In the genomic region with DNA sequence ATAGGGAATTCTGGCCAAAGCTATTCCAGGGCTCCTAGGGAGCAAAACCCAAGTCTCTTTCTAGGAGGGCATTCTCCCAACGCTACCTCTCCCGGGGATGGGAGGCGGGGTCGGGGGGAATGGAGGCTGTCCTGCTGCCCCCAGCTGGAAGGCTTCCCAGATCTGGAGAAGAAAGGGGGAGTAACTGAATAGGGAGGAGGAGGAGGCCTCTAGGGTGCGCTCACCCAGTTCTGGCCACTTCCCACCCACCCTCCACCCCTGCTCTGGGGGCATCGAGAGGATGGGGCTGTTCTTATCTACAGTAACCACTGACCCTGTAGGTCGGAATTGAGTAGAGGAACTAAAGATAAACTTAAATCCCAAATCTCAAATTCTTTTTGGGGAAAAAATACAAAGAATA, we compare ENCODE assay signal across 19 cellular contexts. TPM values are rescaled to one million over a fixed set of nuclear protein-coding genes. Genes with fewer than 3 reads are reported as not detected.
DNase-seq lines count a peak whose midpoint lies in the region; ATAC-seq and TF ChIP-seq lines count a peak whose summit lies in the region.
"Had no signal": no experiment of that assay in that cellular context is flagged by ENCODE, and none has a peak within 500 bp of the region (broad histone marks: within the 10 kb centered on the region; RNA-seq: fewer than 3 reads in every experiment).

No MANE protein-coding gene starts in this region.

- TF ChIP-seq CTCF in Peyer's patch (IDR thresholded peaks at IDR 0.05) (no peak), endodermal cell (conservative IDR thresholded peaks at IDR 0.05) (peak; percentile 13), lower lobe of right lung (IDR thresholded peaks at IDR 0.05) (no peak), suprapubic skin (IDR thresholded peaks at IDR 0.05) (no peak)

- WGBS in endodermal cell (ENCODE audit: insufficient coverage in 1 of 2, insufficient read length in 1 of 2), 2 experiments = 87 to 90% methylated on average over 3 to 5 of the region's 7 CpGs
- WGBS in suprapubic skin = 72% methylated on average over 7 of the region's 7 CpGs

- TF ChIP-seq POLR2A in Peyer's patch (IDR thresholded peaks at IDR 0.05) (no peak), suprapubic skin (IDR thresholded peaks at IDR 0.05) (no peak)

- H3K36me3 ChIP-seq in Peyer's patch (no peaks in the 10 kb centered on the region), endodermal cell (ENCODE audit: control insufficient read depth, insufficient read depth, low read length) (no peaks in the 10 kb centered on the region), lower lobe of right lung (no peaks in the 10 kb centered on the region), suprapubic skin (no peaks in the 10 kb centered on the region)
- H3K36me3 ChIP-seq: brain microvascular endothelial cell had no signal

- H3K27ac ChIP-seq in Peyer's patch (peak overlapping the region in 3 of 4 donors; percentile 24 to 69 (median 67)), endodermal cell (ENCODE audit: low read depth, low read length) (no peak overlapping the region), lower lobe of right lung (peak overlapping the region; percentile 86), suprapubic skin (peak overlapping the region; percentile 22)
- H3K27ac ChIP-seq: brain microvascular endothelial cell had no signal

- H3K27me3 Mint-ChIP-seq in endodermal cell (ENCODE audit: insufficient read depth) = no peaks in the 10 kb centered on the region

- H3K4me1 ChIP-seq in Peyer's patch (peaks cover 0 to 15% (median 7%) of the 10 kb centered on the region in 4 donors), endodermal cell (ENCODE audit: control insufficient read depth, insufficient read depth, low read length) (peaks cover 21% of the 10 kb centered on the region), lower lobe of right lung (peaks cover 45% of the 10 kb centered on the region), suprapubic skin (no peaks in the 10 kb centered on the region)

- no peak overlapping the region for H3K4me3 ChIP-seq in Peyer's patch
- no peak overlapping the region for H3K4me3 ChIP-seq in endodermal cell (ENCODE audit: low read length)
- peak overlapping the region; percentile 65 for H3K4me3 ChIP-seq in lower lobe of right lung
- H3K4me3 ChIP-seq in suprapubic skin = no peak overlapping the region

- ATAC-seq in lower lobe of right lung = no peak

- H3K4me3 Mint-ChIP-seq in endodermal cell = no peak overlapping the region
- H3K4me3 Mint-ChIP-seq: activated naive CD4-positive, alpha-beta T cell treated with anti-CD3 and anti-CD28 coated beads, Interleukin-2, amount 10 ng/mL, durations not matched to agents 7 days and 5 days had no signal

- no peak overlapping the region for H3K27ac Mint-ChIP-seq in endodermal cell
- H3K27ac Mint-ChIP-seq: activated naive CD4-positive, alpha-beta T cell treated with anti-CD3 and anti-CD28 coated beads, Interleukin-2, amount 10 ng/mL, durations not matched to agents 7 days and 5 days had no signal

- intact Hi-C loops in lower lobe of right lung (cut with DNase I) = no loop called here

- DNase-seq in Peyer's patch (no peak), endodermal cell (no peak), lower lobe of right lung (no peak), suprapubic skin (ENCODE audit: low spot score in 2 of 2) (no peak), HuH-7.5 (ENCODE audit: low spot score) (no peak)
- DNase-seq in stimulated activated naive CD4-positive, alpha-beta T cell (lab: John Stamatoyannopoulos, UW) = no peak
- DNase-seq in activated naive CD4-positive, alpha-beta T cell (lab: John Stamatoyannopoulos, UW) = no peak
- DNase-seq: activated CD4-positive, alpha-beta T cell treated with anti-CD3 and anti-CD28 coated beads for 1 hour; activated CD8-positive, alpha-beta memory T cell treated with anti-CD3 and anti-CD28 coated beads, Interleukin-2, amount 50 U/mL, for 4 hours; activated naive CD4-positive, alpha-beta T cell treated with anti-CD3 and anti-CD28 coated beads, Interleukin-2, amount 10 ng/mL, durations not matched to agents 7 days and 5 days; AML-193; brain microvascular endothelial cell; effector CD8-positive, alpha-beta T cell; mesenchymal stem cell; NCI-H1417; T-helper 2 cell had no signal

- H3K9ac ChIP-seq in endodermal cell (ENCODE audit: extremely low read depth, low read length, poor library complexity, severe bottlenecking) = no peak overlapping the region

- no peaks in the 10 kb centered on the region for H3K9me3 Mint-ChIP-seq in endodermal cell
- H3K9me3 Mint-ChIP-seq: activated naive CD4-positive, alpha-beta T cell treated with anti-CD3 and anti-CD28 coated beads, Interleukin-2, amount 10 ng/mL, durations not matched to agents 7 days and 5 days; neural crest cell had no signal

- no peaks in the 10 kb centered on the region for H3K9me3 ChIP-seq in Peyer's patch
- H3K9me3 ChIP-seq in endodermal cell (ENCODE audit: control insufficient read depth, low read length) = no peaks in the 10 kb centered on the region
- H3K9me3 ChIP-seq in lower lobe of right lung = no peaks in the 10 kb centered on the region
- H3K9me3 ChIP-seq in suprapubic skin = no peaks in the 10 kb centered on the region

- H3K36me3 Mint-ChIP-seq in endodermal cell (ENCODE audit: low read depth) = no peaks in the 10 kb centered on the region
- H3K36me3 Mint-ChIP-seq: activated naive CD4-positive, alpha-beta T cell treated with anti-CD3 and anti-CD28 coated beads, Interleukin-2, amount 10 ng/mL, durations not matched to agents 7 days and 5 days had no signal

- no peak for TF ChIP-seq EP300 in suprapubic skin (IDR thresholded peaks at IDR 0.05)

- H3K27me3 ChIP-seq in Peyer's patch (no peaks in the 10 kb centered on the region), endodermal cell (ENCODE audit: control insufficient read depth, insufficient read depth, low read length, poor library complexity, severe bottlenecking) (no peaks in the 10 kb centered on the region), lower lobe of right lung (ENCODE audit: low read depth) (no peaks in the 10 kb centered on the region), suprapubic skin (peaks cover 7% of the 10 kb centered on the region)
- H3K27me3 ChIP-seq: brain microvascular endothelial cell had no signal

- peaks cover 56% of the 10 kb centered on the region for H3K4me1 Mint-ChIP-seq in endodermal cell

RNA-seq across cellular contexts. Expression of a gene that starts 0.6 kb away (rescaled TPM):
- total RNA-seq in Peyer's patch = 100 to 1,000 TPM in 2 of 4 donors, 10 to 100 TPM in 2; 35.5 to 131 (median 90.6) TPM
- total RNA-seq in endodermal cell = 10 to 100 TPM in 1 of 2 donors, 1 to 10 TPM in 1; 9.9 to 10.7 TPM
- polyA plus RNA-seq in endodermal cell (2013, experiment 1 of 2) = 41.2 TPM
- polyA plus RNA-seq in endodermal cell (2013, experiment 2 of 2) = 25.8 TPM
- total RNA-seq in lower lobe of right lung = 694 TPM
- 10 to 100 TPM; 39.7 to 97.1 (median 64.0) TPM for total RNA-seq in suprapubic skin
- total RNA-seq: fibroblast of villous mesenchyme, LHCN-M2 had no signal

RNA-seq across cellular contexts. Expression of a gene that starts 22.2 kb away (rescaled TPM):
- total RNA-seq in Peyer's patch (10 to 100 TPM in 1 of 4 donors, 1 to 10 TPM in 3; 3.7 to 21.5 (median 6.5) TPM), endodermal cell (not detected), lower lobe of right lung (27.3 TPM), suprapubic skin (1 to 10 TPM; 4.0 to 8.1 (median 7.6) TPM)
- not detected for polyA plus RNA-seq in endodermal cell (2013, experiment 1 of 2)
- polyA plus RNA-seq in endodermal cell (2013, experiment 2 of 2) = 0.33 TPM
- total RNA-seq: fibroblast of villous mesenchyme, LHCN-M2 had no signal

RNA-seq across cellular contexts. Expression of a gene that starts 35.0 kb away (rescaled TPM):
- total RNA-seq in Peyer's patch (not detected), endodermal cell (not detected), lower lobe of right lung (not detected), suprapubic skin (not detected)
- not detected for polyA plus RNA-seq in endodermal cell (2013, experiment 1 of 2)
- polyA plus RNA-seq in endodermal cell (2013, experiment 2 of 2) = not detected
- total RNA-seq: fibroblast of villous mesenchyme, LHCN-M2, neural crest cell had no signal

RNA-seq across cellular contexts. Expression of a gene that starts 57.5 kb away (rescaled TPM):
- total RNA-seq in Peyer's patch (not detected), endodermal cell (not detected), lower lobe of right lung (not detected), suprapubic skin (not detected)
- polyA plus RNA-seq in endodermal cell (2013, experiment 1 of 2) = not detected
- not detected for polyA plus RNA-seq in endodermal cell (2013, experiment 2 of 2)
- total RNA-seq: fibroblast of villous mesenchyme, LHCN-M2, neural crest cell had no signal
